In the genomic region with DNA sequence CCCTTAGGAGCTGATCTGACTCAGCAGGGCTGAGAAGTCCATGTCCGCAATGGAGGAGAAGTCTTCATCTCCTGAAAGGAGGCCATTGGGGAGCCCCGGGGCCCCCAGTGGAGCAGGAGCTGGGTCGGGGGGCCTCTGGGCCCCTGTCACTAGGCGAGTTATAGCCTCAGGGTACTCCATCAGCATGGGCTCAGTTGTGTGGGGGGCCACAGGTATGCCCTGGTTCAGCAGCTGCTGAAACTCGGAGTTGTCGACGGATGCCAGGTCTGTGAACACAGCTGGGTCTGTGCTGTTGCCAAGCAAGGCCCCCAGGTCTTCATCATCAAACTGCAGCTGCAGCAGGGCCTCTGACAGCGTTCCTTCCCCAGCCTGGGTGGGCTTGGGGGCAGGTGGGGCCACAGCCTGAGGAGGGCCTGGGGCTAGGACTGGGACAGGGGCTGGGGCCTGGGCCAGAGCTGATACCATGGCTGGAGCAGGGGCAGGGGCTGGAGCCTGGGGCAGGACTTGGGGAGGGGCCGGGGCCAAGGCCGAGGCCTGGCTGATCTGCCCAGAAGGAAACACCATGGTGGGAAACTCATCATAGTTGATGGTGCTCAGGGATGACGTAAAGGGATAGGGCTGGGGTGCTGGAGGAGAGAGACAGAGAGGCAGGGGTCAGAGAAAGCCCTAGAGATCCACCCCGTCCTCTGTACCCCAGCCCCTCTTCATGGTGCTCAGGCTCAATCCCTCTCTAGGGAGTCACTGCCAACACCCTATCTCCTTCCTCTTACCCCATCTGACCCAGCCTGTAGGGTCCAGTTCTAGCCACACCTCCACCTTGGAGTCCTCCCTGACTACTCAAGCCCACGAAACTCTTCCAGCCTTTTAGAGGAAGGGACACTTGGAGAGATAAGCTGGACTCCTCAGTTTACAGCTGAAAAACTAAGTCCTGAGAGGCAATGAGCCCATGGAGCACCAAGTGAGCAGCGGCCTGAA, we compare ENCODE assay signal across 11 cellular contexts. TPM values are rescaled to one million over a fixed set of nuclear protein-coding genes. Genes with fewer than 3 reads are reported as not detected.
DNase-seq lines count a peak whose midpoint lies in the region; ATAC-seq and TF ChIP-seq lines count a peak whose summit lies in the region.
"Had no signal": no experiment of that assay in that cellular context is flagged by ENCODE, and none has a peak within 500 bp of the region (broad histone marks: within the 10 kb centered on the region; RNA-seq: fewer than 3 reads in every experiment).

No MANE protein-coding gene starts in this region.

- peak overlapping the region; percentile 98 for H3K27ac ChIP-seq in cingulate gyrus (ENCODE audit: low read depth, low read length)

- no peaks in the 10 kb centered on the region for H3K9me3 Mint-ChIP-seq in CD14-positive monocyte
- H3K9me3 Mint-ChIP-seq in nephron: no peaks in the 10 kb centered on the region

- H3K27me3 Mint-ChIP-seq in CD14-positive monocyte (ENCODE audit: low read depth in 3 of 3) (peaks cover 0 to 3% (median 0%) of the 10 kb centered on the region in 3 donors), nephron (ENCODE audit: low read depth) (peaks cover 4% of the 10 kb centered on the region)

- TF ChIP-seq CTCF in CD14-positive monocyte (IDR thresholded peaks at IDR 0.05): no peak
- TF ChIP-seq CTCF in nephron (IDR thresholded peaks at IDR 0.05; ENCODE audit: unreplicated experiment in 3 of 3): no peak

- no peak for ATAC-seq in GM21723 (IDR thresholded peaks at IDR 0.05; ENCODE audit: unreplicated experiment)
- no peak for ATAC-seq in GM21526 (IDR thresholded peaks at IDR 0.05; ENCODE audit: low FRiP score, unreplicated experiment)
- ATAC-seq: pancreas had no signal

- H3K4me1 Mint-ChIP-seq in CD14-positive monocyte: peaks cover 43% of the 10 kb centered on the region
- peaks cover 37% of the 10 kb centered on the region for H3K4me1 Mint-ChIP-seq in nephron

- H3K27me3 ChIP-seq in H7 (ENCODE audit: control insufficient read depth, insufficient read depth, low read length): no peaks in the 10 kb centered on the region
- H3K27me3 ChIP-seq: pancreas had no signal

- H3K27ac Mint-ChIP-seq in CD14-positive monocyte (peak overlapping the region; percentile 1 to 98 (median 69)), nephron (peak overlapping the region; percentile 15 to 76 (median 72))

- H3K4me3 ChIP-seq in H7 (ENCODE audit: insufficient read depth, low read depth, low read length): no peak overlapping the region

- intact Hi-C loops in CD14-positive monocyte (cut with micrococcal nuclease): loop anchor here in 1 of 2 donors (5.0 kb wide), 1 partner anchor 37 kb away; the partner anchor contains the start of gene PCNX3

- H3K36me3 Mint-ChIP-seq in CD14-positive monocyte (peaks cover 74 to 82% of the 10 kb centered on the region in 2 donors), nephron (ENCODE audit: low read depth) (peaks cover 58% of the 10 kb centered on the region)

- peaks cover 38% of the 10 kb centered on the region for H3K36me3 ChIP-seq in H7 (replicated peaks; ENCODE audit: control insufficient read depth, insufficient read depth, low read length)

- H3K4me3 Mint-ChIP-seq in CD14-positive monocyte: no peak overlapping the region
- H3K4me3 Mint-ChIP-seq in nephron: peak overlapping the region in 2 of 3 experiments; percentile 10 to 17

- DNase-seq in CD14-positive monocyte (ENCODE audit: low spot score) (peak; percentile 46), H7 (peak; percentile 30), activated gamma-delta T cell (lab: John Stamatoyannopoulos, UW) (no peak), NCI-H82 (lab: John Stamatoyannopoulos, UW) (no peak)
- DNase-seq: hypothalamus, NCI-H2227 treated with DMSO at 0.1 percent for 48 hours had no signal

RNA-seq across cellular contexts. Expression of gene RELA, which starts 8.1 kb away (rescaled TPM):
- 10 to 100 TPM; 21.3 to 30.9 TPM for polyA plus RNA-seq in CD14-positive monocyte
- total RNA-seq in H7 (2014; rRNA removed; shearing (Covaris generic)): 17.7 and 28.4 TPM in 2 replicates

RNA-seq across cellular contexts. Expression of gene SIPA1, which starts 16.8 kb away (rescaled TPM):
- 10 to 100 TPM; 83.4 to 86.5 TPM for polyA plus RNA-seq in CD14-positive monocyte
- 52.7 and 65.9 TPM in 2 replicates for total RNA-seq in H7 (2014; rRNA removed; shearing (Covaris generic))

RNA-seq across cellular contexts. Expression of gene PCNX3, which starts 39.1 kb away (rescaled TPM):
- 1 to 10 TPM in 1 of 2 donors, under 1 TPM in 1; 0.58 to 1.7 TPM for polyA plus RNA-seq in CD14-positive monocyte
- 21.7 and 25.9 TPM in 2 replicates for total RNA-seq in H7 (2014; rRNA removed; shearing (Covaris generic))

RNA-seq across cellular contexts. Expression of gene MAP3K11, which starts 40.6 kb away (rescaled TPM):
- polyA plus RNA-seq in CD14-positive monocyte: 10 to 100 TPM; 20.8 to 32.0 TPM
- total RNA-seq in H7 (2014; rRNA removed; shearing (Covaris generic)): 30.1 and 33.2 TPM in 2 replicates

RNA-seq across cellular contexts. Expression of gene KAT5, which starts 57.4 kb away (rescaled TPM):
- polyA plus RNA-seq in CD14-positive monocyte: 10 to 100 TPM; 32.5 to 33.1 TPM
- total RNA-seq in H7 (2014; rRNA removed; shearing (Covaris generic)): 37.2 and 51.1 TPM in 2 replicates

Comparison
In these comparisons a context has a peak if more than half of its experiments do, and no peak if none do; other contexts are left out.
1. DNase-seq: peak in CD14-positive monocyte (single experiment) and H7 (single experiment); none in activated gamma-delta T cell (single experiment) and NCI-H82 (single experiment).
2. H3K4me3 Mint-ChIP-seq: peak in nephron (2 of 3); none in CD14-positive monocyte (0 of 2).